1 cellular context compared by ENCODE assay signal in the genomic region with DNA sequence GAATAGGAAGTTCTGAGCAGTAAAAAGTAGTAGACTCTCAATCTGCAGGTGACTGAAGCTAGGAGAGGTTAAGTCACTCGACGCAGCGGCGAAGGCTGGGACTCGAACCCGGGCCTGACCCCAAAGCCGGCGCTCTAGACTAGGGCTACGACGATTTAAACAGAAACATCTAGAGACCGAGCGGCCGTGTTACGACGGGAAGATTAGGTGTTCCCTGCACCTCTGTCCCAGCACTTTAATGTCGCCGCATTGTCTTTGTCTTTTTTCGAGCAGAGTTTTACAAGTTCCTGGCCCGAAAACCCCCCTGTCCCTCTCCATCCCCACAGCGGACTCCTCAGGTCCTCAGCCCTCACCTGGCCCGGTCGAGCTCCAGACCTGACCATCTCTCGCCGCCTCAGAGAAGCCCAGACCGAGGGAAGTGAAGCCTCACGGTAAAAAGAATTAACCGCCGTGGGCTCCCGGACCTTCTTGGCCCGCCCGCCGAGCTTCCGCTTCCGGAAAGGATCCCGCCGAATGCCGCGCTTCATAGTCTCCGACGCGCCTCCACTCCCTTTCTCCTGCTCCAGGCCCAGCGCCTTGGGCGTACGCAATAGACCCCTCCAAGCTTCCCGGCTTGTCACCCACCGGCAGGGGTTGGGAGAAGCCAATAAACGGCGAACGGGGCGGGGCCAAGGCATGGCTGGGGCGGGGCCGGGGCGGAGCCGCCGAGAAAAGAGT.
TF ChIP-seq lines count a peak whose summit lies in the region.

A gene with protein sequence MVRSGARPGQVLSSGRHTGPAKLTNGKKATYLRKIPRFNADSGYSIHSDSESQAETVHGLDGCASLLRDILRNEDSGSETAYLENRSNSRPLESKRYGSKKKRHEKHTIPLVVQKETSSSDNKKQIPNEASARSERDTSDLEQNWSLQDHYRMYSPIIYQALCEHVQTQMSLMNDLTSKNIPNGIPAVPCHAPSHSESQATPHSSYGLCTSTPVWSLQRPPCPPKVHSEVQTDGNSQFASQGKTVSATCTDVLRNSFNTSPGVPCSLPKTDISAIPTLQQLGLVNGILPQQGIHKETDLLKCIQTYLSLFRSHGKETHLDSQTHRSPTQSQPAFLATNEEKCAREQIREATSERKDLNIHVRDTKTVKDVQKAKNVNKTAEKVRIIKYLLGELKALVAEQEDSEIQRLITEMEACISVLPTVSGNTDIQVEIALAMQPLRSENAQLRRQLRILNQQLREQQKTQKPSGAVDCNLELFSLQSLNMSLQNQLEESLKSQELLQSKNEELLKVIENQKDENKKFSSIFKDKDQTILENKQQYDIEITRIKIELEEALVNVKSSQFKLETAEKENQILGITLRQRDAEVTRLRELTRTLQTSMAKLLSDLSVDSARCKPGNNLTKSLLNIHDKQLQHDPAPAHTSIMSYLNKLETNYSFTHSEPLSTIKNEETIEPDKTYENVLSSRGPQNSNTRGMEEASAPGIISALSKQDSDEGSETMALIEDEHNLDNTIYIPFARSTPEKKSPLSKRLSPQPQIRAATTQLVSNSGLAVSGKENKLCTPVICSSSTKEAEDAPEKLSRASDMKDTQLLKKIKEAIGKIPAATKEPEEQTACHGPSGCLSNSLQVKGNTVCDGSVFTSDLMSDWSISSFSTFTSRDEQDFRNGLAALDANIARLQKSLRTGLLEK (minus strand): TSS at position 439 of the 717 bp plus-strand sequence. CDS start 56 bp downstream, at position 383.

TF ChIP-seq in HepG2, 621 proteins besides CTCF, POLR2A, EP300 and RAD21 (continued from another document and continues in another):
- TF ChIP-seq ZNF567 (CRISPR knock-in tag; IDR thresholded peaks at IDR 0.05; ENCODE audit: borderline replicate concordance), result no peak
- TF ChIP-seq ZFYVE20 (CRISPR knock-in tag; IDR thresholded peaks at IDR 0.05; ENCODE audit: borderline replicate concordance, low read depth), result no peak
- no peak for TF ChIP-seq MAZ (IDR thresholded peaks at IDR 0.05; ENCODE audit: borderline replicate concordance, low read depth, low read length)
- TF ChIP-seq MAZ (CRISPR knock-in tag; IDR thresholded peaks at IDR 0.05; ENCODE audit: low read depth), result no peak
- TF ChIP-seq, protein P1, sequence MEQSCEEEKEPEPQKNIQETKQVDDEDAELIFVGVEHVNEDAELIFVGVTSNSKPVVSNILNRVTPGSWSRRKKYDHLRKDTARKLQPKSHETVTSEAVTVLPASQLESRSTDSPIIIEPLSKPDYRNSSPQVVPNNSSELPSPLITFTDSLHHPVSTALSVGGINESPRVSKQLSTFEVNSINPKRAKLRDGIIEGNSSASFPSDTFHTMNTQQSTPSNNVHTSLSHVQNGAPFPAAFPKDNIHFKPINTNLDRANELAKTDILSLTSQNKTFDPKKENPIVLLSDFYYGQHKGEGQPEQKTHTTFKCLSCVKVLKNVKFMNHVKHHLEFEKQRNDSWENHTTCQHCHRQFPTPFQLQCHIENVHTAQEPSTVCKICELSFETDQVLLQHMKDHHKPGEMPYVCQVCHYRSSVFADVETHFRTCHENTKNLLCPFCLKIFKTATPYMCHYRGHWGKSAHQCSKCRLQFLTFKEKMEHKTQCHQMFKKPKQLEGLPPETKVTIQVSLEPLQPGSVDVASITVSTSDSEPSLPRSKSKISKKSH (CRISPR knock-in tag; IDR thresholded peaks at IDR 0.05; ENCODE audit: borderline replicate concordance), result peak; percentile 46; the same call in 1 of the 2 replicates
- 0 out of 2 replicates have a peak, but pooled peaks have one; percentile 28 for TF ChIP-seq ZMYM2 (CRISPR knock-in tag; IDR thresholded peaks at IDR 0.05)
- TF ChIP-seq, protein P2, sequence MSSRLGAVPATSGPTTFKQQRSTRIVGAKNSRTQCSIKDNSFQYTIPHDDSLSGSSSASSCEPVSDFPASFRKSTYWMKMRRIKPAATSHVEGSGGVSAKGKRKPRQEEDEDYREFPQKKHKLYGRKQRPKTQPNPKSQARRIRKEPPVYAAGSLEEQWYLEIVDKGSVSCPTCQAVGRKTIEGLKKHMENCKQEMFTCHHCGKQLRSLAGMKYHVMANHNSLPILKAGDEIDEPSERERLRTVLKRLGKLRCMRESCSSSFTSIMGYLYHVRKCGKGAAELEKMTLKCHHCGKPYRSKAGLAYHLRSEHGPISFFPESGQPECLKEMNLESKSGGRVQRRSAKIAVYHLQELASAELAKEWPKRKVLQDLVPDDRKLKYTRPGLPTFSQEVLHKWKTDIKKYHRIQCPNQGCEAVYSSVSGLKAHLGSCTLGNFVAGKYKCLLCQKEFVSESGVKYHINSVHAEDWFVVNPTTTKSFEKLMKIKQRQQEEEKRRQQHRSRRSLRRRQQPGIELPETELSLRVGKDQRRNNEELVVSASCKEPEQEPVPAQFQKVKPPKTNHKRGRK (CRISPR knock-in tag; IDR thresholded peaks at IDR 0.05), result no peak
- no peak; the same call in 1 of the 2 replicates for TF ChIP-seq NCOR1 (IDR thresholded peaks at IDR 0.05; ENCODE audit: borderline replicate concordance, low read length)
- TF ChIP-seq, protein P3, sequence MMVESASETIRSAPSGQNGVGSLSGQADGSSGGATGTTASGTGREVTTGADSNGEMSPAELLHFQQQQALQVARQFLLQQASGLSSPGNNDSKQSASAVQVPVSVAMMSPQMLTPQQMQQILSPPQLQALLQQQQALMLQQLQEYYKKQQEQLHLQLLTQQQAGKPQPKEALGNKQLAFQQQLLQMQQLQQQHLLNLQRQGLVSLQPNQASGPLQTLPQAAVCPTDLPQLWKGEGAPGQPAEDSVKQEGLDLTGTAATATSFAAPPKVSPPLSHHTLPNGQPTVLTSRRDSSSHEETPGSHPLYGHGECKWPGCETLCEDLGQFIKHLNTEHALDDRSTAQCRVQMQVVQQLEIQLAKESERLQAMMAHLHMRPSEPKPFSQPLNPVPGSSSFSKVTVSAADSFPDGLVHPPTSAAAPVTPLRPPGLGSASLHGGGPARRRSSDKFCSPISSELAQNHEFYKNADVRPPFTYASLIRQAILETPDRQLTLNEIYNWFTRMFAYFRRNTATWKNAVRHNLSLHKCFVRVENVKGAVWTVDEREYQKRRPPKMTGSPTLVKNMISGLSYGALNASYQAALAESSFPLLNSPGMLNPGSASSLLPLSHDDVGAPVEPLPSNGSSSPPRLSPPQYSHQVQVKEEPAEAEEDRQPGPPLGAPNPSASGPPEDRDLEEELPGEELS (CRISPR knock-in tag; IDR thresholded peaks at IDR 0.05), result no peak
- TF ChIP-seq, protein P4, sequence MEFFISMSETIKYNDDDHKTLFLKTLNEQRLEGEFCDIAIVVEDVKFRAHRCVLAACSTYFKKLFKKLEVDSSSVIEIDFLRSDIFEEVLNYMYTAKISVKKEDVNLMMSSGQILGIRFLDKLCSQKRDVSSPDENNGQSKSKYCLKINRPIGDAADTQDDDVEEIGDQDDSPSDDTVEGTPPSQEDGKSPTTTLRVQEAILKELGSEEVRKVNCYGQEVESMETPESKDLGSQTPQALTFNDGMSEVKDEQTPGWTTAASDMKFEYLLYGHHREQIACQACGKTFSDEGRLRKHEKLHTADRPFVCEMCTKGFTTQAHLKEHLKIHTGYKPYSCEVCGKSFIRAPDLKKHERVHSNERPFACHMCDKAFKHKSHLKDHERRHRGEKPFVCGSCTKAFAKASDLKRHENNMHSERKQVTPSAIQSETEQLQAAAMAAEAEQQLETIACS (CRISPR knock-in tag; IDR thresholded peaks at IDR 0.05), result no peak
- no peak for TF ChIP-seq CENPX (CRISPR knock-in tag; IDR thresholded peaks at IDR 0.05)
- TF ChIP-seq PHF20 (CRISPR knock-in tag; IDR thresholded peaks at IDR 0.05), result peak; percentile 80
- TF ChIP-seq, protein P5, sequence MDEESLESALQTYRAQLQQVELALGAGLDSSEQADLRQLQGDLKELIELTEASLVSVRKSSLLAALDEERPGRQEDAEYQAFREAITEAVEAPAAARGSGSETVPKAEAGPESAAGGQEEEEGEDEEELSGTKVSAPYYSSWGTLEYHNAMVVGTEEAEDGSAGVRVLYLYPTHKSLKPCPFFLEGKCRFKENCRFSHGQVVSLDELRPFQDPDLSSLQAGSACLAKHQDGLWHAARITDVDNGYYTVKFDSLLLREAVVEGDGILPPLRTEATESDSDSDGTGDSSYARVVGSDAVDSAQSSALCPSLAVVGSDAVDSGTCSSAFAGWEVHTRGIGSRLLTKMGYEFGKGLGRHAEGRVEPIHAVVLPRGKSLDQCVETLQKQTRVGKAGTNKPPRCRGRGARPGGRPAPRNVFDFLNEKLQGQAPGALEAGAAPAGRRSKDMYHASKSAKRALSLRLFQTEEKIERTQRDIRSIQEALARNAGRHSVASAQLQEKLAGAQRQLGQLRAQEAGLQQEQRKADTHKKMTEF (CRISPR knock-in tag; IDR thresholded peaks at IDR 0.05), result peak; percentile 17; the same call in 1 of the 2 replicates
- no peak for TF ChIP-seq HOXA7 (CRISPR knock-in tag; IDR thresholded peaks at IDR 0.05)
- TF ChIP-seq BRCA1 (CRISPR knock-in tag; IDR thresholded peaks at IDR 0.05), result no peak
- no peak for TF ChIP-seq PAF1 (CRISPR knock-in tag; IDR thresholded peaks at IDR 0.05)
- peak; percentile 97 for TF ChIP-seq HNRNPLL (IDR thresholded peaks at IDR 0.05; ENCODE audit: low read depth, low read length, poor library complexity, severe bottlenecking)
- TF ChIP-seq ZFP90 (CRISPR knock-in tag; IDR thresholded peaks at IDR 0.05; ENCODE audit: borderline replicate concordance), result peak; percentile 67; the same call in 1 of the 2 replicates
- TF ChIP-seq, protein P6, sequence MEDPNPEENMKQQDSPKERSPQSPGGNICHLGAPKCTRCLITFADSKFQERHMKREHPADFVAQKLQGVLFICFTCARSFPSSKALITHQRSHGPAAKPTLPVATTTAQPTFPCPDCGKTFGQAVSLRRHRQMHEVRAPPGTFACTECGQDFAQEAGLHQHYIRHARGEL (CRISPR knock-in tag; IDR thresholded peaks at IDR 0.05), result no peak
- peak; percentile 88 for TF ChIP-seq UBTF (CRISPR knock-in tag; IDR thresholded peaks at IDR 0.05)
- TF ChIP-seq NFE2L1 (CRISPR knock-in tag; IDR thresholded peaks at IDR 0.05; ENCODE audit: borderline replicate concordance), result no peak
- TF ChIP-seq SATB2 (CRISPR knock-in tag; IDR thresholded peaks at IDR 0.05), result no peak
- TF ChIP-seq WIZ (CRISPR knock-in tag; IDR thresholded peaks at IDR 0.05), result no peak
- no peak for TF ChIP-seq ZNF432 (CRISPR knock-in tag; IDR thresholded peaks at IDR 0.05; ENCODE audit: borderline replicate concordance)
- TF ChIP-seq CBX5 (CRISPR knock-in tag; IDR thresholded peaks at IDR 0.05; ENCODE audit: borderline replicate concordance), result no peak
- no peak for TF ChIP-seq ZNF24 (IDR thresholded peaks at IDR 0.05)
- TF ChIP-seq RFXAP (CRISPR knock-in tag; IDR thresholded peaks at IDR 0.05; ENCODE audit: borderline replicate concordance), result no peak
- no peak for TF ChIP-seq CREB1 (IDR thresholded peaks at IDR 0.05)
- 0 out of 2 replicates have a peak, but pooled peaks have one; percentile 26 for TF ChIP-seq CREB1 (CRISPR knock-in tag; IDR thresholded peaks at IDR 0.05)
- peak; percentile 88 for TF ChIP-seq KAT8 (CRISPR knock-in tag; IDR thresholded peaks at IDR 0.05)
- no peak for TF ChIP-seq DDIT3 (CRISPR knock-in tag; IDR thresholded peaks at IDR 0.05)
- no peak for TF ChIP-seq ZNF75D (CRISPR knock-in tag; IDR thresholded peaks at IDR 0.05; ENCODE audit: borderline replicate concordance)
- TF ChIP-seq, protein P7, sequence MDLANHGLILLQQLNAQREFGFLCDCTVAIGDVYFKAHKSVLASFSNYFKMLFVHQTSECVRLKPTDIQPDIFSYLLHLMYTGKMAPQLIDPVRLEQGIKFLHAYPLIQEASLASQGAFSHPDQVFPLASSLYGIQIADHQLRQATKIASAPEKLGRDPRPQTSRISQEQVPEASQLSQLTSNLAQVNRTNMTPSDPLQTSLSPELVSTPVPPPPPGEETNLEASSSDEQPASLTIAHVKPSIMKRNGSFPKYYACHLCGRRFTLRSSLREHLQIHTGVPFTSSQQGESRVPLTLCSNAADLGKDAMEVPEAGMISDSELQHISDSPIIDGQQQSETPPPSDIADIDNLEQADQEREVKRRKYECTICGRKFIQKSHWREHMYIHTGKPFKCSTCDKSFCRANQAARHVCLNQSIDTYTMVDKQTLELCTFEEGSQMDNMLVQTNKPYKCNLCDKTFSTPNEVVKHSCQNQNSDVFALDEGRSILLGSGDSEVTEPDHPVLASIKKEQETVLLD (CRISPR knock-in tag; IDR thresholded peaks at IDR 0.05; ENCODE audit: low read depth), result peak; percentile 68; the same call in 1 of the 2 replicates
- 0 out of 2 replicates have a peak, but pooled peaks have one; percentile 49 for TF ChIP-seq KAT7 (CRISPR knock-in tag; IDR thresholded peaks at IDR 0.05; ENCODE audit: borderline replicate concordance)
- no peak for TF ChIP-seq ARHGAP35 (CRISPR knock-in tag; IDR thresholded peaks at IDR 0.05; ENCODE audit: borderline replicate concordance)
- no peak; the same call in 1 of the 2 replicates for TF ChIP-seq DR1 (CRISPR knock-in tag; IDR thresholded peaks at IDR 0.05)
- TF ChIP-seq MXD1 (CRISPR knock-in tag; IDR thresholded peaks at IDR 0.05), result no peak
- no peak for TF ChIP-seq HNRNPL (IDR thresholded peaks at IDR 0.05; ENCODE audit: low read depth, low read length)
- no peak for TF ChIP-seq RFX1 (IDR thresholded peaks at IDR 0.05)
- no peak for TF ChIP-seq SIN3B (IDR thresholded peaks at IDR 0.05; ENCODE audit: low read length)
- TF ChIP-seq ZNF747 (CRISPR knock-in tag; IDR thresholded peaks at IDR 0.05; ENCODE audit: borderline replicate concordance), result no peak
- TF ChIP-seq SALL1 (CRISPR knock-in tag; IDR thresholded peaks at IDR 0.05), result peak; percentile 85
- peak; percentile 81 for TF ChIP-seq ZMYM4 (CRISPR knock-in tag; IDR thresholded peaks at IDR 0.05)
- no peak for TF ChIP-seq MLX (CRISPR knock-in tag; IDR thresholded peaks at IDR 0.05)
- peak; percentile 69 for TF ChIP-seq ASH2L (IDR thresholded peaks at IDR 0.05; ENCODE audit: insufficient read length, low read depth, low read length)
